In genomic region chr6:24743944-24744335, GRCh38 we compare ENCODE assay signal across 8 cellular contexts.
DNase-seq lines count a peak whose midpoint lies in the region; ATAC-seq and TF ChIP-seq lines count a peak whose summit lies in the region.

No MANE protein-coding gene starts in this region.

- H3K36me3 ChIP-seq in RWPE2 (ENCODE audit: low read depth) (no peaks in the 10 kb centered on the region), mucosa of stomach (ENCODE audit: control insufficient read depth, insufficient read depth, low read length) (no peaks in the 10 kb centered on the region)

- H3K4me1 ChIP-seq in RWPE2 (ENCODE audit: insufficient read depth, poor library complexity, severe bottlenecking) (peaks cover 19% of the 10 kb centered on the region), mucosa of stomach (ENCODE audit: control insufficient read depth, insufficient read depth, low read length) (peaks cover 18% of the 10 kb centered on the region)

- H3K4me3 ChIP-seq in RWPE2 (ENCODE audit: severe bottlenecking), result no peak overlapping the region
- no peak overlapping the region for H3K4me3 ChIP-seq in mucosa of stomach (ENCODE audit: low read length)

- ATAC-seq in GM18511 (IDR thresholded peaks at IDR 0.05; ENCODE audit: unreplicated experiment) (peak; percentile 48), HG02840 (IDR thresholded peaks at IDR 0.05; ENCODE audit: low FRiP score, unreplicated experiment) (peak; percentile 41), RWPE2 (ENCODE audit: low read depth) (no peak), GM19023 (IDR thresholded peaks at IDR 0.05; ENCODE audit: unreplicated experiment) (no peak)
- ATAC-seq in activated CD4-positive, CD25-positive, alpha-beta regulatory T cell treated with anti-CD3 and anti-CD28 coated beads, Interleukin-2, amount 50 U/mL, for 24 hours, result no peak

- H3K27ac ChIP-seq in RWPE2 (ENCODE audit: poor library complexity, severe bottlenecking), result peak overlapping the region; percentile 92

- H3K27me3 ChIP-seq in RWPE2 (ENCODE audit: insufficient read depth, poor library complexity, severe bottlenecking) (no peaks in the 10 kb centered on the region), mucosa of stomach (ENCODE audit: control insufficient read depth, insufficient read depth, low read length) (no peaks in the 10 kb centered on the region)

- no peak for TF ChIP-seq CTCF in RWPE2 (IDR thresholded peaks at IDR 0.05; ENCODE audit: poor library complexity, severe bottlenecking)

- peak overlapping the region; percentile 48 for H3K9ac ChIP-seq in mucosa of stomach (ENCODE audit: low read length)

- DNase-seq in RWPE2 (ENCODE audit: low spot score) (no peak), T-helper 1 cell (no peak), NCI-H2029 (lab: John Stamatoyannopoulos, UW) (no peak)

- no peaks in the 10 kb centered on the region for H3K9me3 ChIP-seq in RWPE2 (ENCODE audit: severe bottlenecking)
- no peaks in the 10 kb centered on the region for H3K9me3 ChIP-seq in mucosa of stomach (ENCODE audit: control insufficient read depth, low read length)

Comparison
In these comparisons a context has a peak if more than half of its experiments do, and no peak if none do; other contexts are left out.
1. ATAC-seq: peak in GM18511 (single experiment) and HG02840 (single experiment); none in RWPE2 (single experiment), GM19023 (single experiment) and activated CD4-positive, CD25-positive, alpha-beta regulatory T cell treated with anti-CD3 and anti-CD28 coated beads, Interleukin-2, amount 50 U/mL, for 24 hours (0 of 2).